1 cellular context compared by ENCODE assay signal in genomic region chr10:34814228-34815173, GRCh38.
A peak's percentile ranks its signal among the peaks of the same experiment; 100 is the strongest.
TF ChIP-seq lines count a peak whose summit lies in the region.

No MANE protein-coding gene starts in this region.

TF ChIP-seq in HepG2, 621 proteins besides CTCF, POLR2A, EP300 and RAD21 (continued from another document and continues in another):
- TF ChIP-seq IKZF5 (CRISPR knock-in tag; IDR thresholded peaks at IDR 0.05) (no peak), TAF1 (CRISPR knock-in tag; IDR thresholded peaks at IDR 0.05) (no peak), TBL1XR1 (IDR thresholded peaks at IDR 0.05; ENCODE audit: borderline replicate concordance, low read length, partially characterized antibody) (no peak), ZBTB49 (CRISPR knock-in tag; IDR thresholded peaks at IDR 0.05; ENCODE audit: borderline replicate concordance) (no peak), ZBTB44 (CRISPR knock-in tag; IDR thresholded peaks at IDR 0.05) (no peak), TFDP1 (CRISPR knock-in tag; IDR thresholded peaks at IDR 0.05; ENCODE audit: borderline replicate concordance) (peak; percentile 69; the same call in 1 of the 2 replicates), CREBL2 (CRISPR knock-in tag; IDR thresholded peaks at IDR 0.05; ENCODE audit: borderline replicate concordance) (no peak), CC2D1A (CRISPR knock-in tag; IDR thresholded peaks at IDR 0.05) (no peak), KLF9 (CRISPR knock-in tag; IDR thresholded peaks at IDR 0.05; ENCODE audit: low read depth) (no peak), ZNF274 (CRISPR knock-in tag; IDR thresholded peaks at IDR 0.05) (no peak), NKX3-1 (CRISPR knock-in tag; IDR thresholded peaks at IDR 0.05) (no peak), ZNF784 (CRISPR knock-in tag; IDR thresholded peaks at IDR 0.05; ENCODE audit: borderline replicate concordance) (no peak), GLMP (CRISPR knock-in tag; IDR thresholded peaks at IDR 0.05; ENCODE audit: borderline replicate concordance) (no peak), RFXAP (CRISPR knock-in tag; IDR thresholded peaks at IDR 0.05; ENCODE audit: borderline replicate concordance) (no peak), MXD1 (CRISPR knock-in tag; IDR thresholded peaks at IDR 0.05) (peak; percentile 30; the same call in 1 of the 2 replicates), RBM39 (IDR thresholded peaks at IDR 0.05; ENCODE audit: low read depth, low read length, poor library complexity, severe bottlenecking) (no peak), POLR2G (IDR thresholded peaks at IDR 0.05; ENCODE audit: low read depth, low read length) (no peak), ZBTB43 (CRISPR knock-in tag; conservative IDR thresholded peaks at IDR 0.05) (no peak), GFI1 (CRISPR knock-in tag; IDR thresholded peaks at IDR 0.05; ENCODE audit: borderline replicate concordance) (peak; percentile 21; the same call in 1 of the 2 replicates), NBN (conservative IDR thresholded peaks at IDR 0.05) (no peak), RBAK (CRISPR knock-in tag; IDR thresholded peaks at IDR 0.05) (no peak), HMGA1 (CRISPR knock-in tag; conservative IDR thresholded peaks at IDR 0.05) (no peak), ZBTB26 (CRISPR knock-in tag; IDR thresholded peaks at IDR 0.05; ENCODE audit: borderline replicate concordance) (no peak), SNAPC5 (CRISPR knock-in tag; IDR thresholded peaks at IDR 0.05; ENCODE audit: borderline replicate concordance) (no peak), ZNF678 (CRISPR knock-in tag; IDR thresholded peaks at IDR 0.05) (no peak), MLXIP (CRISPR knock-in tag; IDR thresholded peaks at IDR 0.05; ENCODE audit: borderline replicate concordance) (no peak), CENPBD1 (CRISPR knock-in tag; IDR thresholded peaks at IDR 0.05; ENCODE audit: borderline replicate concordance, low read depth) (no peak), MIER3 (CRISPR knock-in tag; IDR thresholded peaks at IDR 0.05; ENCODE audit: borderline replicate concordance) (no peak), HMG20B (CRISPR knock-in tag; conservative IDR thresholded peaks at IDR 0.05) (no peak), ELF4 (CRISPR knock-in tag; IDR thresholded peaks at IDR 0.05; ENCODE audit: borderline replicate concordance) (no peak), ZNF263 (CRISPR knock-in tag; IDR thresholded peaks at IDR 0.05) (no peak), NRL (CRISPR knock-in tag; IDR thresholded peaks at IDR 0.05; ENCODE audit: borderline replicate concordance) (no peak), ZKSCAN8 (CRISPR knock-in tag; IDR thresholded peaks at IDR 0.05; ENCODE audit: borderline replicate concordance) (no peak), NFYB (CRISPR knock-in tag; IDR thresholded peaks at IDR 0.05) (no peak), ZNF816 (CRISPR knock-in tag; IDR thresholded peaks at IDR 0.05; ENCODE audit: borderline replicate concordance) (peak; percentile 29; the same call in 1 of the 2 replicates), ZNF761 (CRISPR knock-in tag; conservative IDR thresholded peaks at IDR 0.05) (no peak), TRIM22 (IDR thresholded peaks at IDR 0.05) (no peak), ZNF567 (CRISPR knock-in tag; IDR thresholded peaks at IDR 0.05; ENCODE audit: borderline replicate concordance) (no peak), RCOR2 (CRISPR knock-in tag; IDR thresholded peaks at IDR 0.05) (no peak), ZFP36 (IDR thresholded peaks at IDR 0.05; ENCODE audit: borderline replicate concordance, low read depth, low read length, partially characterized antibody) (no peak), REL (CRISPR knock-in tag; conservative IDR thresholded peaks at IDR 0.05) (no peak), DMTF1 (CRISPR knock-in tag; IDR thresholded peaks at IDR 0.05) (no peak)
